ENCODE assay signal across 11 cellular contexts in genomic region chr3:167750273-167750971, GRCh38. TPM values are rescaled to one million over a fixed set of nuclear protein-coding genes. Genes with fewer than 3 reads are reported as not detected.
DNase-seq lines count a peak whose midpoint lies in the region; ATAC-seq and TF ChIP-seq lines count a peak whose summit lies in the region.
"Had no signal": no experiment of that assay in that cellular context is flagged by ENCODE, and none has a peak within 500 bp of the region (broad histone marks: within the 10 kb centered on the region; RNA-seq: fewer than 3 reads in every experiment).

No MANE protein-coding gene starts in this region.

- H3K4me3 ChIP-seq in OCI-LY3 (ENCODE audit: low read length) = 0 out of 2 replicates have a peak overlapping the region, but pooled peaks have one; percentile 3
- no peak overlapping the region for H3K4me3 ChIP-seq in suprapubic skin

- H3K9ac ChIP-seq in OCI-LY3 (ENCODE audit: low read length) = no peak overlapping the region

- H3K4me1 Mint-ChIP-seq in activated naive CD8-positive, alpha-beta T cell (ENCODE audit: low read depth) = peaks cover 12% of the 10 kb centered on the region
- H3K4me1 Mint-ChIP-seq in activated naive CD8-positive, alpha-beta T cell treated with anti-CD3 and anti-CD28 coated beads for 36 hours = peaks cover 15% of the 10 kb centered on the region
- peaks cover 30% of the 10 kb centered on the region for H3K4me1 Mint-ChIP-seq in stimulated activated naive CD8-positive, alpha-beta T cell treated with anti-CD3 and anti-CD28 coated beads, Interleukin-15, Interleukin-2, amounts not matched to agents 100 ng/mL and 50 ng/mL, for 24 hours (ENCODE audit: low read depth)
- H3K4me1 Mint-ChIP-seq: nephron progenitor cell had no signal

- H2AFZ ChIP-seq in OCI-LY3 (ENCODE audit: low read depth, low read length) = peak overlapping the region; percentile 22; the same call in 1 of the 2 replicates

- peaks cover 9% of the 10 kb centered on the region for H3K4me1 ChIP-seq in OCI-LY3 (ENCODE audit: low read length)
- H3K4me1 ChIP-seq in suprapubic skin = peaks cover 2% of the 10 kb centered on the region

- H3K36me3 ChIP-seq in OCI-LY3 (replicated peaks; ENCODE audit: low read depth, low read length) = no peaks in the 10 kb centered on the region
- H3K36me3 ChIP-seq in suprapubic skin = no peaks in the 10 kb centered on the region
- H3K36me3 ChIP-seq: WERI-Rb-1 had no signal

- H3K9me3 Mint-ChIP-seq in activated naive CD8-positive, alpha-beta T cell (ENCODE audit: low read depth) = no peaks in the 10 kb centered on the region
- no peaks in the 10 kb centered on the region for H3K9me3 Mint-ChIP-seq in activated naive CD8-positive, alpha-beta T cell treated with anti-CD3 and anti-CD28 coated beads for 36 hours
- no peaks in the 10 kb centered on the region for H3K9me3 Mint-ChIP-seq in stimulated activated naive CD8-positive, alpha-beta T cell treated with anti-CD3 and anti-CD28 coated beads, Interleukin-15, Interleukin-2, amounts not matched to agents 100 ng/mL and 50 ng/mL, for 24 hours
- H3K9me3 Mint-ChIP-seq: nephron progenitor cell had no signal

- H3K27me3 Mint-ChIP-seq in activated naive CD8-positive, alpha-beta T cell = no peaks in the 10 kb centered on the region
- no peaks in the 10 kb centered on the region for H3K27me3 Mint-ChIP-seq in activated naive CD8-positive, alpha-beta T cell treated with anti-CD3 and anti-CD28 coated beads for 36 hours
- H3K27me3 Mint-ChIP-seq in stimulated activated naive CD8-positive, alpha-beta T cell treated with anti-CD3 and anti-CD28 coated beads, Interleukin-15, Interleukin-2, amounts not matched to agents 100 ng/mL and 50 ng/mL, for 24 hours = no peaks in the 10 kb centered on the region

- 28% methylated on average over 3 of the region's 3 CpGs for WGBS in suprapubic skin

- H3K9me3 ChIP-seq in OCI-LY3 (ENCODE audit: insufficient read depth, low read length) (no peaks in the 10 kb centered on the region), suprapubic skin (no peaks in the 10 kb centered on the region)

- peak overlapping the region; percentile 37 for H3K27ac Mint-ChIP-seq in activated naive CD8-positive, alpha-beta T cell
- no peak overlapping the region for H3K27ac Mint-ChIP-seq in activated naive CD8-positive, alpha-beta T cell treated with anti-CD3 and anti-CD28 coated beads for 36 hours
- peak overlapping the region; percentile 68 for H3K27ac Mint-ChIP-seq in stimulated activated naive CD8-positive, alpha-beta T cell treated with anti-CD3 and anti-CD28 coated beads, Interleukin-15, Interleukin-2, amounts not matched to agents 100 ng/mL and 50 ng/mL, for 24 hours

- H3K27me3 ChIP-seq in OCI-LY3 (ENCODE audit: low read depth, low read length) (no peaks in the 10 kb centered on the region), suprapubic skin (no peaks in the 10 kb centered on the region)

- H3K4me2 ChIP-seq in OCI-LY3 (ENCODE audit: low read length) = peak overlapping the region; percentile 30

- H3K27ac ChIP-seq in OCI-LY3 (ENCODE audit: low read length) (no peak overlapping the region), suprapubic skin (no peak overlapping the region)
- H3K27ac ChIP-seq: WERI-Rb-1 had no signal

- H3K36me3 Mint-ChIP-seq in activated naive CD8-positive, alpha-beta T cell = no peaks in the 10 kb centered on the region
- H3K36me3 Mint-ChIP-seq in activated naive CD8-positive, alpha-beta T cell treated with anti-CD3 and anti-CD28 coated beads for 36 hours = no peaks in the 10 kb centered on the region
- H3K36me3 Mint-ChIP-seq in stimulated activated naive CD8-positive, alpha-beta T cell treated with anti-CD3 and anti-CD28 coated beads, Interleukin-15, Interleukin-2, amounts not matched to agents 100 ng/mL and 50 ng/mL, for 24 hours (ENCODE audit: low read depth) = no peaks in the 10 kb centered on the region

- no peaks in the 10 kb centered on the region for H3K79me2 ChIP-seq in OCI-LY3 (ENCODE audit: low read length)

- TF ChIP-seq CTCF in OCI-LY3 (IDR thresholded peaks at IDR 0.05; ENCODE audit: low read depth, low read length) (no peak), suprapubic skin (IDR thresholded peaks at IDR 0.05) (no peak)

- no peak for TF ChIP-seq EP300 in suprapubic skin (IDR thresholded peaks at IDR 0.05)

- intact Hi-C loops in posterior cingulate gyrus (cut with DNase I) = loop anchor here (5.0 kb wide), 1 partner anchor 52 kb away; no protein-coding TSS in a partner anchor

- ATAC-seq in HG02870 (IDR thresholded peaks at IDR 0.05; ENCODE audit: unreplicated experiment) = peak; percentile 95

- H3K4me3 Mint-ChIP-seq in activated naive CD8-positive, alpha-beta T cell = no peak overlapping the region
- no peak overlapping the region for H3K4me3 Mint-ChIP-seq in activated naive CD8-positive, alpha-beta T cell treated with anti-CD3 and anti-CD28 coated beads for 36 hours
- peak overlapping the region; percentile 36 for H3K4me3 Mint-ChIP-seq in stimulated activated naive CD8-positive, alpha-beta T cell treated with anti-CD3 and anti-CD28 coated beads, Interleukin-15, Interleukin-2, amounts not matched to agents 100 ng/mL and 50 ng/mL, for 24 hours
- H3K4me3 Mint-ChIP-seq: nephron progenitor cell had no signal

- no peaks in the 10 kb centered on the region for H4K20me1 ChIP-seq in OCI-LY3 (ENCODE audit: insufficient read depth, low read length)

- DNase-seq in activated naive CD8-positive, alpha-beta T cell treated with anti-CD3 and anti-CD28 coated beads for 36 hours = no peak
- DNase-seq in DMS114 treated with DMSO at 0.1 percent for 48 hours (lab: John Stamatoyannopoulos, UW; ENCODE audit: unreplicated experiment) (no peak), posterior cingulate gyrus (no peak), suprapubic skin (ENCODE audit: low spot score in 2 of 2) (no peak)
- DNase-seq: IMR-90, nephron progenitor cell, WERI-Rb-1 had no signal

- no peak for TF ChIP-seq POLR2A in suprapubic skin (IDR thresholded peaks at IDR 0.05)

RNA-seq across cellular contexts. Expression of gene SERPINI1, which starts 14.9 kb away (rescaled TPM):
- 1 to 10 TPM; 1.1 to 1.2 TPM for total RNA-seq in activated naive CD8-positive, alpha-beta T cell treated with anti-CD3 and anti-CD28 coated beads for 36 hours
- total RNA-seq in suprapubic skin = 1 to 10 TPM; 1.6 to 3.0 (median 2.0) TPM

RNA-seq across cellular contexts. Expression of gene PDCD10, which starts 15.7 kb away (rescaled TPM):
- 10 to 100 TPM; 78.7 to 88.7 TPM for total RNA-seq in activated naive CD8-positive, alpha-beta T cell treated with anti-CD3 and anti-CD28 coated beads for 36 hours
- 10 to 100 TPM; 45.7 to 57.2 (median 53.2) TPM for total RNA-seq in suprapubic skin
